Comparison of ENCODE assay signal across 21 cellular contexts in the genomic region with DNA sequence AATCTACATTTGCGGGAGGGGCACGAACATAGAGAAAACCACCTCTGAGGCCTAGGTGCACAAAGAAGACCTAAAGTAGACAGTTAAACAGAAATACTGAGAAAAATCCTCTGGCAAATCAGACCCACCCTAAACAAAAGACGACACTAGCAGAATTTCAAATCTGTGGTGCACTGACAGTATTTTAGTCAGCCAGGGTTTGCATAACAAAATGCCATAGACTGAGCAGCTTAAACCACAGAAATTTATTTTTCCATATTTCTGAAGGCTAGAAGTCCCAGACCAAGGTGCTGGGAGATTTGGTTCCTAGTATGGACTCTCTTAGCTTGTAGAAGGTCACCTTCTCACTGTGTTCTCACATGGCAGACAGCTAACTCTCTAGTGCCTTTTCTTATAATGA. TPM values are rescaled to one million over a fixed set of nuclear protein-coding genes. Genes with fewer than 3 reads are reported as not detected.
DNase-seq lines count a peak whose midpoint lies in the region; ATAC-seq and TF ChIP-seq lines count a peak whose summit lies in the region.
"Had no signal": no experiment of that assay in that cellular context is flagged by ENCODE, and none has a peak within 500 bp of the region (broad histone marks: within the 10 kb centered on the region; RNA-seq: fewer than 3 reads in every experiment).

No MANE protein-coding gene starts in this region.

- peaks cover 33% of the 10 kb centered on the region for H3K4me1 Mint-ChIP-seq in endodermal cell

- H3K4me2 ChIP-seq in BLaER1 treated with 17β-estradiol and CSF1 and Interleukin-3, amounts not matched to agents 10 nM and 100 nM, result peak overlapping the region in 10 of 11 experiments; percentile 11 to 61 (median 30); a peak in 15 of 22 replicates
- H3K4me2 ChIP-seq: smooth muscle cell had no signal

- intact Hi-C loops in uterus (cut with DNase I; ENCODE audit: low total_unique reads), result no loop called here

- H3K9me3 ChIP-seq in BLaER1 treated with 17β-estradiol and CSF1 and Interleukin-3, amounts not matched to agents 10 nM and 100 nM (replicated peaks in 1 of 11), result peaks cover 26 to 61% (median 49%) of the 10 kb centered on the region in 11 experiments
- peaks cover 35% of the 10 kb centered on the region for H3K9me3 ChIP-seq in endodermal cell (ENCODE audit: control insufficient read depth, low read length)
- no peaks in the 10 kb centered on the region for H3K9me3 ChIP-seq in neutrophil
- no peaks in the 10 kb centered on the region for H3K9me3 ChIP-seq in uterus

- H3K36me3 Mint-ChIP-seq in endodermal cell (ENCODE audit: low read depth), result peaks cover 37% of the 10 kb centered on the region

- H3K27ac ChIP-seq in BLaER1 treated with 17β-estradiol and CSF1 and Interleukin-3, amounts not matched to agents 10 nM and 100 nM, result 0 out of 22 replicates have a peak overlapping the region, but pooled peaks of 1 of the 11 experiments have one; percentile 38
- H3K27ac ChIP-seq in endodermal cell (ENCODE audit: low read depth, low read length) (no peak overlapping the region), neutrophil (peak overlapping the region; percentile 10), uterus (no peak overlapping the region)
- H3K27ac ChIP-seq: HL-60, stomach had no signal

- H4K20me1 ChIP-seq in BLaER1 treated with 17β-estradiol and CSF1 and Interleukin-3, amounts not matched to agents 10 nM and 100 nM, result peaks cover 8 to 63% (median 33%) of the 10 kb centered on the region in 11 experiments; a peak in 15 of 22 replicates

- WGBS in endodermal cell (ENCODE audit: insufficient coverage in 1 of 2, insufficient read length in 1 of 2), 2 experiments, result 86% methylated on average over 3 of the region's 3 CpGs; no CpG with 5 or more reads in 1 of the 2 experiments

- peaks cover 22 to 58% (median 43%) of the 10 kb centered on the region in 11 experiments for H3K36me3 ChIP-seq in BLaER1 treated with 17β-estradiol and CSF1 and Interleukin-3, amounts not matched to agents 10 nM and 100 nM
- H3K36me3 ChIP-seq in endodermal cell (ENCODE audit: control insufficient read depth, insufficient read depth, low read length) (peaks cover 18% of the 10 kb centered on the region), neutrophil (peaks cover 21% of the 10 kb centered on the region), uterus (no peaks in the 10 kb centered on the region)

- no peak for TF ChIP-seq POLR2A in uterus (IDR thresholded peaks at IDR 0.05)

- peaks cover 37% of the 10 kb centered on the region for H3K9me3 Mint-ChIP-seq in endodermal cell

- no peak overlapping the region; a peak in 1 of 22 replicates for H3K9ac ChIP-seq in BLaER1 treated with 17β-estradiol and CSF1 and Interleukin-3, amounts not matched to agents 10 nM and 100 nM
- no peak overlapping the region for H3K9ac ChIP-seq in endodermal cell (ENCODE audit: extremely low read depth, low read length, poor library complexity, severe bottlenecking)

- no peak for ATAC-seq in GM21423 (IDR thresholded peaks at IDR 0.05; ENCODE audit: unreplicated experiment)
- no peak for ATAC-seq in GM18517 (IDR thresholded peaks at IDR 0.05; ENCODE audit: unreplicated experiment)
- ATAC-seq: activated naive CD4-positive, alpha-beta T cell treated with anti-CD3 and anti-CD28 coated beads, Interleukin-2, amount 50 U/mL, for 72 hours had no signal

- no peak overlapping the region for H3K4me3 Mint-ChIP-seq in endodermal cell
- H3K4me3 Mint-ChIP-seq: neural crest cell had no signal

- peaks cover 14 to 31% (median 25%) of the 10 kb centered on the region in 10 experiments for H3K4me1 ChIP-seq in BLaER1 treated with 17β-estradiol and CSF1 and Interleukin-3, amounts not matched to agents 10 nM and 100 nM
- H3K4me1 ChIP-seq in endodermal cell (ENCODE audit: control insufficient read depth, insufficient read depth, low read length), result peaks cover 6% of the 10 kb centered on the region
- no peaks in the 10 kb centered on the region for H3K4me1 ChIP-seq in neutrophil (ENCODE audit: control insufficient read depth in 1 of 2, insufficient read depth in 1 of 2, low read depth in 1 of 2, low read length in 1 of 2)
- H3K4me1 ChIP-seq in uterus, result no peaks in the 10 kb centered on the region

- TF ChIP-seq CTCF in endodermal cell (conservative IDR thresholded peaks at IDR 0.05) (no peak), neutrophil (IDR thresholded peaks at IDR 0.05) (no peak), uterus (IDR thresholded peaks at IDR 0.05) (no peak)

- H3K27ac Mint-ChIP-seq in endodermal cell, result peak overlapping the region; percentile 56
- H3K27ac Mint-ChIP-seq: activated naive CD4-positive, alpha-beta T cell treated with anti-CD3 and anti-CD28 coated beads, Interleukin-2, amount 50 U/mL, for 72 hours had no signal

- H3K4me3 ChIP-seq in BLaER1 treated with 17β-estradiol and CSF1 and Interleukin-3, amounts not matched to agents 10 nM and 100 nM, result no peak overlapping the region
- H3K4me3 ChIP-seq in endodermal cell (ENCODE audit: low read length), result peak overlapping the region; percentile 66
- no peak overlapping the region for H3K4me3 ChIP-seq in neutrophil (ENCODE audit: low read depth in 1 of 2, low read length in 1 of 2)
- no peak overlapping the region for H3K4me3 ChIP-seq in uterus
- H3K4me3 ChIP-seq: smooth muscle cell, stomach had no signal

- H3K27me3 ChIP-seq in BLaER1 treated with 17β-estradiol and CSF1 and Interleukin-3, amounts not matched to agents 10 nM and 100 nM, result no peaks in the 10 kb centered on the region
- H3K27me3 ChIP-seq in endodermal cell (ENCODE audit: control insufficient read depth, insufficient read depth, low read length, poor library complexity, severe bottlenecking) (no peaks in the 10 kb centered on the region), neutrophil (no peaks in the 10 kb centered on the region), uterus (no peaks in the 10 kb centered on the region)
- H3K27me3 ChIP-seq: stomach had no signal

- H3K27me3 Mint-ChIP-seq in endodermal cell (ENCODE audit: insufficient read depth), result no peaks in the 10 kb centered on the region

- DNase-seq in LHCN-M2 (ENCODE audit: low read depth) (peak; percentile 45), endodermal cell (no peak), uterus (no peak), medulla oblongata (ENCODE audit: extremely low spot score) (no peak)
- DNase-seq: activated CD4-positive, alpha-beta T cell treated with anti-CD3 and anti-CD28 coated beads for 1 hour; head of caudate nucleus; MM.1S; NCI-H146; NCI-H2171 treated with DMSO at 0.1 percent for 48 hours; NCI-H69; stimulated activated CD4-positive, alpha-beta T cell treated with anti-CD3 and anti-CD28 coated beads, Interleukin-4, amount 100 ng/mL, for 24 hours; stomach; trophoblast cell had no signal

RNA-seq across cellular contexts. Expression of a gene that starts 26.3 kb away (rescaled TPM):
- total RNA-seq in LHCN-M2 (2014; rRNA removed) (6.8 and 7.6 TPM in 2 replicates), endodermal cell (1 to 10 TPM; 9.3 to 9.4 TPM), uterus (10 to 100 TPM in 1 of 4 donors, 1 to 10 TPM in 2, under 1 TPM in 1; 0.26 to 10.8 (median 3.8) TPM)
- polyA plus RNA-seq in LHCN-M2 (2012), result 1.1 TPM
- 7.4 TPM for polyA plus RNA-seq in endodermal cell (2013, experiment 1 of 2)
- polyA plus RNA-seq in endodermal cell (2013, experiment 2 of 2), result 8.4 TPM

RNA-seq across cellular contexts. Expression of a gene that starts 27.6 kb away (rescaled TPM):
- total RNA-seq in LHCN-M2 (2014; rRNA removed) (17.8 and 21.6 TPM in 2 replicates), endodermal cell (10 to 100 TPM; 33.9 to 39.0 TPM), uterus (10 to 100 TPM in 3 of 4 donors, 1 to 10 TPM in 1; 9.7 to 17.4 (median 11.3) TPM)
- polyA plus RNA-seq in LHCN-M2 (2012), result 23.9 TPM
- 28.7 TPM for polyA plus RNA-seq in endodermal cell (2013, experiment 1 of 2)
- polyA plus RNA-seq in endodermal cell (2013, experiment 2 of 2), result 32.6 TPM
